1 cellular context compared by ENCODE assay signal in genomic region chr11:69102732-69103615, GRCh38.
TF ChIP-seq lines count a peak whose summit lies in the region.

No MANE protein-coding gene starts in this region.

TF ChIP-seq in K562, 482 proteins besides CTCF, POLR2A, EP300 and RAD21:
- TF ChIP-seq STAG1 (CRISPR knock-in tag; IDR thresholded peaks at IDR 0.05; ENCODE audit: borderline replicate concordance), result peak; percentile 86; the same call in 1 of the 2 replicates
- TF ChIP-seq TCF3 (CRISPR knock-in tag; IDR thresholded peaks at IDR 0.05), result no peak
- TF ChIP-seq SMC3 (conservative IDR thresholded peaks at IDR 0.05; ENCODE audit: insufficient read depth, low read depth, low read length), result 0 out of 2 replicates have a peak, but pooled peaks have one; percentile 21
